In genomic region chr18:79905389-79905911, GRCh38 we compare ENCODE assay signal across 12 cellular contexts. TPM values are rescaled to one million over a fixed set of nuclear protein-coding genes. Genes with fewer than 3 reads are reported as not detected.
DNase-seq lines count a peak whose midpoint lies in the region; ATAC-seq and TF ChIP-seq lines count a peak whose summit lies in the region.
"Had no signal": no experiment of that assay in that cellular context is flagged by ENCODE, and none has a peak within 500 bp of the region (broad histone marks: within the 10 kb centered on the region; RNA-seq: fewer than 3 reads in every experiment).

No MANE protein-coding gene starts in this region.

- dilution Hi-C loops in IMR-90 (cut with HindIII; ENCODE audit: low sequenced_read_pairs, unreplicated experiment), result no loop called here

- TF ChIP-seq CTCF in IMR-90 (conservative IDR thresholded peaks at IDR 0.05; ENCODE audit: low read depth, low read length) (no peak), MCF 10A (IDR thresholded peaks at IDR 0.05; ENCODE audit: unreplicated experiment) (no peak), A673 (conservative IDR thresholded peaks at IDR 0.05; ENCODE audit: low read depth, low read length) (no peak)

- no peak overlapping the region for H2BK5ac ChIP-seq in IMR-90 (ENCODE audit: low read depth, low read length, poor library complexity, severe bottlenecking)

- no peak overlapping the region for H3K56ac ChIP-seq in IMR-90 (ENCODE audit: extremely low read depth, insufficient read depth, low read length)

- no peak overlapping the region for H2BK20ac ChIP-seq in IMR-90 (ENCODE audit: low read depth, low read length)

- H3K4me3 Mint-ChIP-seq in activated naive CD8-positive, alpha-beta T cell treated with anti-CD3 and anti-CD28 coated beads for 36 hours, result no peak overlapping the region
- H3K4me3 Mint-ChIP-seq in MCF 10A (ENCODE audit: unreplicated experiment), result no peak overlapping the region
- H3K4me3 Mint-ChIP-seq: immature natural killer cell, naive B cell had no signal

- intact Hi-C loops in IMR-90 (cut with micrococcal nuclease), result no loop called here
- intact Hi-C loops in right cardiac atrium (cut with DNase I), result no loop called here
- intact Hi-C loops in sciatic nerve (cut with DNase I), result no loop called here
- intact Hi-C loops in MCF 10A (cut with micrococcal nuclease), result no loop called here
- intact Hi-C loops in A673 (cut with micrococcal nuclease; ENCODE audit: unreplicated experiment), result no loop called here

- no peak overlapping the region for H2AK9ac ChIP-seq in IMR-90 (replicated peaks; ENCODE audit: low read depth, low read length, poor library complexity)

- peak; percentile 50 for ATAC-seq in IMR-90 (ENCODE audit: low read depth)
- ATAC-seq in right cardiac atrium, result peak; percentile 56 to 61
- no peak for ATAC-seq in sciatic nerve

- no peak overlapping the region for H3K4ac ChIP-seq in IMR-90 (ENCODE audit: low read depth, low read length)

- BruUV-seq in IMR-90 (replicated peaks; lab: Mats Ljungman, UMichigan) (no TSS peak), MCF 10A (replicated peaks; lab: Mats Ljungman, UMichigan) (no TSS peak), A673 (replicated peaks; lab: Mats Ljungman, UMichigan) (no TSS peak)

- no peak overlapping the region for H2AFZ ChIP-seq in IMR-90 (replicated peaks; ENCODE audit: low read length, poor library complexity)

- no peak overlapping the region for H3K4me3 ChIP-seq in IMR-90 (ENCODE audit: insufficient read depth, low read depth, low read length)
- no peak overlapping the region for H3K4me3 ChIP-seq in right cardiac atrium (ENCODE audit: low read length)
- no peak overlapping the region for H3K4me3 ChIP-seq in A673 (ENCODE audit: low read depth, low read length, poor library complexity, severe bottlenecking)
- H3K4me3 ChIP-seq: right lobe of liver had no signal

- no peak for TF ChIP-seq RAD21 in IMR-90 (IDR thresholded peaks at IDR 0.05; ENCODE audit: low read length)

- no peak overlapping the region for H3K9ac ChIP-seq in IMR-90 (ENCODE audit: low read depth, low read length)

- no peak overlapping the region for H3K14ac ChIP-seq in IMR-90 (replicated peaks; ENCODE audit: low read depth, low read length)

- H3K27me3 ChIP-seq in IMR-90 (ENCODE audit: control insufficient read depth, insufficient read depth, low read length) (no peaks in the 10 kb centered on the region), right cardiac atrium (ENCODE audit: control insufficient read depth, insufficient read depth) (no peaks in the 10 kb centered on the region), A673 (replicated peaks; ENCODE audit: insufficient read depth, low read depth, low read length, poor library complexity) (no peaks in the 10 kb centered on the region)
- H3K27me3 ChIP-seq: right lobe of liver had no signal

- no peak overlapping the region for H2AK5ac ChIP-seq in IMR-90 (ENCODE audit: low read depth, low read length)

- peaks cover 34% of the 10 kb centered on the region for H3K36me3 ChIP-seq in IMR-90 (ENCODE audit: control insufficient read depth, insufficient read depth, low read length)
- H3K36me3 ChIP-seq in A673 (ENCODE audit: insufficient read depth, low read length, poor library complexity, severe bottlenecking), result peaks cover 8% of the 10 kb centered on the region

- H3K27me3 Mint-ChIP-seq in activated naive CD8-positive, alpha-beta T cell treated with anti-CD3 and anti-CD28 coated beads for 36 hours, result no peaks in the 10 kb centered on the region
- H3K27me3 Mint-ChIP-seq in MCF 10A (ENCODE audit: insufficient read depth, unreplicated experiment), result no peaks in the 10 kb centered on the region
- H3K27me3 Mint-ChIP-seq: naive B cell had no signal

- no peak for TF ChIP-seq POLR2A in IMR-90 (IDR thresholded peaks at IDR 0.05; ENCODE audit: low read depth, low read length)

- no peak overlapping the region for H4K8ac ChIP-seq in IMR-90 (ENCODE audit: low read depth in 2 of 2, low read length in 2 of 2)

- peak overlapping the region; percentile 39 for H3K27ac Mint-ChIP-seq in activated naive CD8-positive, alpha-beta T cell treated with anti-CD3 and anti-CD28 coated beads for 36 hours
- no peak overlapping the region for H3K27ac Mint-ChIP-seq in MCF 10A (ENCODE audit: low read depth, unreplicated experiment)

- no peaks in the 10 kb centered on the region for H3K9me3 Mint-ChIP-seq in activated naive CD8-positive, alpha-beta T cell treated with anti-CD3 and anti-CD28 coated beads for 36 hours
- peaks cover 7% of the 10 kb centered on the region for H3K9me3 Mint-ChIP-seq in MCF 10A (ENCODE audit: unreplicated experiment)

- H3K4me2 ChIP-seq in IMR-90 (ENCODE audit: low read depth, low read length), result no peak overlapping the region

- H3K36me3 Mint-ChIP-seq in activated naive CD8-positive, alpha-beta T cell treated with anti-CD3 and anti-CD28 coated beads for 36 hours, result peaks cover 21% of the 10 kb centered on the region
- peaks cover 17% of the 10 kb centered on the region for H3K36me3 Mint-ChIP-seq in MCF 10A (ENCODE audit: insufficient read depth, unreplicated experiment)

- H2BK120ac ChIP-seq in IMR-90 (ENCODE audit: low read depth, low read length), result no peak overlapping the region

- no peaks in the 10 kb centered on the region for H3K9me1 ChIP-seq in IMR-90 (ENCODE audit: insufficient read depth, low read length)

- H3K4me1 ChIP-seq in IMR-90 (ENCODE audit: control insufficient read depth, insufficient read depth, low read length) (peaks cover 4% of the 10 kb centered on the region), right cardiac atrium (ENCODE audit: control insufficient read depth, insufficient read depth, low read length) (no peaks in the 10 kb centered on the region), A673 (ENCODE audit: insufficient read depth, low read length, poor library complexity, severe bottlenecking) (no peaks in the 10 kb centered on the region)
- H3K4me1 ChIP-seq: right lobe of liver had no signal

- H3K4me1 Mint-ChIP-seq in activated naive CD8-positive, alpha-beta T cell treated with anti-CD3 and anti-CD28 coated beads for 36 hours, result peaks cover 12% of the 10 kb centered on the region
- H3K4me1 Mint-ChIP-seq in MCF 10A (ENCODE audit: insufficient read depth, unreplicated experiment), result no peaks in the 10 kb centered on the region

- no peak overlapping the region for H4K91ac ChIP-seq in IMR-90 (ENCODE audit: insufficient read depth, low read depth, low read length)

- no peak overlapping the region for H4K5ac ChIP-seq in IMR-90 (ENCODE audit: low read depth, low read length)

- H3K9me3 ChIP-seq in IMR-90 (ENCODE audit: control insufficient read depth, insufficient read depth, low read length) (peaks cover 5% of the 10 kb centered on the region; the same call in 1 of the 2 replicates), right cardiac atrium (ENCODE audit: control insufficient read depth, low read length) (no peaks in the 10 kb centered on the region), A673 (ENCODE audit: low read depth, low read length, poor library complexity, severe bottlenecking) (peaks cover 6% of the 10 kb centered on the region)
- H3K9me3 ChIP-seq: right lobe of liver had no signal

- CTCF ChIA-PET in IMR-90 (lab: Yijun Ruan, JAX), result no interaction called here
- CTCF ChIA-PET in MCF 10A (lab: Yijun Ruan, JAX), result interaction anchor here (1.1 kb wide), 1 partner anchor 9 kb away, joined by 5 read pairs; no protein-coding TSS in a partner anchor
- CTCF ChIA-PET in A673 (lab: Charles Lee), result no interaction called here

- no peak overlapping the region for H3K18ac ChIP-seq in IMR-90 (ENCODE audit: low read depth, low read length)

- 95% methylated on average over 11 of the region's 21 CpGs; no CpG with 5 or more reads in 1 of the 2 experiments for WGBS in IMR-90 (ENCODE audit: extremely low coverage in 2 of 2, insufficient read length in 1 of 2), 2 experiments
- 83% methylated on average over 21 of the region's 21 CpGs for WGBS in right cardiac atrium

- H3K79me1 ChIP-seq in IMR-90 (ENCODE audit: low read depth in 1 of 2, low read length in 2 of 2), result peaks cover 0 to 7% of the 10 kb centered on the region in 2 experiments; a peak in 2 of 4 replicates

- POLR2A ChIA-PET in IMR-90 (lab: Charles Lee; ENCODE audit: unreplicated experiment), result no interaction called here
- POLR2A ChIA-PET in MCF 10A (lab: Yijun Ruan, JAX), result no interaction called here
- POLR2A ChIA-PET in A673 (lab: Charles Lee; ENCODE audit: low non-redundant PET), result no interaction called here

- in situ Hi-C loops in IMR-90 (cut with MboI; ENCODE audit: low sequenced_read_pairs), result no loop called here

- DNase-seq in IMR-90 (peak; percentile 54), right cardiac atrium (peak in 2 of 3 donors; percentile 59 to 76), sciatic nerve (ENCODE audit: low spot score) (peak; percentile 52), NCI-H2171 (lab: John Stamatoyannopoulos, UW) (no peak), MCF 10A (ENCODE audit: unreplicated experiment) (no peak), A673 (ENCODE audit: low spot score) (no peak)
- no peak for DNase-seq in activated naive CD8-positive, alpha-beta T cell treated with anti-CD3 and anti-CD28 coated beads for 36 hours
- DNase-seq: foreskin melanocyte, GF-D8, immature natural killer cell, naive B cell had no signal

- no peak overlapping the region for H3K23ac ChIP-seq in IMR-90 (ENCODE audit: low read depth, low read length)

- H2BK15ac ChIP-seq in IMR-90 (ENCODE audit: low read depth, low read length), result no peak overlapping the region

- H3K27ac ChIP-seq in IMR-90 (ENCODE audit: insufficient read depth, low read length) (no peak overlapping the region), right cardiac atrium (ENCODE audit: low read length) (no peak overlapping the region), A673 (ENCODE audit: low read depth, low read length, poor library complexity, severe bottlenecking) (no peak overlapping the region)
- H3K27ac ChIP-seq: right lobe of liver had no signal

- H4K20me1 ChIP-seq in IMR-90 (ENCODE audit: insufficient read depth, low read length), result no peaks in the 10 kb centered on the region; the same call in 1 of the 2 replicates

RNA-seq across cellular contexts. Expression of gene SLC66A2, which starts 46.0 kb away (rescaled TPM):
- 16.9 and 17.6 TPM in 2 replicates for total RNA-seq in IMR-90 (2012; rRNA removed)
- polyA plus RNA-seq in IMR-90 (2012; rRNA removed), result 23.5 and 29.6 TPM in 2 replicates
- 25.1 and 42.3 TPM in 2 replicates for polyA plus RNA-seq in IMR-90 (2012; cell fraction: cytosol; rRNA removed)
- polyA plus RNA-seq in IMR-90 (2012; cell fraction: nucleus; rRNA removed; ENCODE audit: low replicate concordance), result 24.9 and 57.8 TPM in 2 replicates
- 10 to 100 TPM; 30.0 to 30.2 TPM for total RNA-seq in activated naive CD8-positive, alpha-beta T cell treated with anti-CD3 and anti-CD28 coated beads for 36 hours
- 10 to 100 TPM; 24.7 to 40.0 (median 29.8) TPM for total RNA-seq in right cardiac atrium
- 27.0 TPM for polyA plus RNA-seq in right cardiac atrium
- 65.2 TPM for total RNA-seq in sciatic nerve
- total RNA-seq in MCF 10A (2022), result 21.7 and 24.5 TPM in 2 replicates
- 28.0 and 34.9 TPM in 2 replicates for total RNA-seq in A673 (2021)

RNA-seq across cellular contexts. Expression of gene HSBP1L1, which starts 59.0 kb away (rescaled TPM):
- total RNA-seq in IMR-90 (2012; rRNA removed), result 7.8 and 8.6 TPM in 2 replicates
- 14.9 and 18.0 TPM in 2 replicates for polyA plus RNA-seq in IMR-90 (2012; rRNA removed)
- polyA plus RNA-seq in IMR-90 (2012; cell fraction: cytosol; rRNA removed), result 18.1 and 26.9 TPM in 2 replicates
- 22.4 and 64.4 TPM in 2 replicates for polyA plus RNA-seq in IMR-90 (2012; cell fraction: nucleus; rRNA removed; ENCODE audit: low replicate concordance)
- total RNA-seq in activated naive CD8-positive, alpha-beta T cell treated with anti-CD3 and anti-CD28 coated beads for 36 hours, result 10 to 100 TPM; 11.2 to 14.5 TPM
- 10 to 100 TPM in 3 of 4 donors, 1 to 10 TPM in 1; 9.9 to 14.6 (median 11.1) TPM for total RNA-seq in right cardiac atrium
- 18.8 TPM for polyA plus RNA-seq in right cardiac atrium
- 16.9 TPM for total RNA-seq in sciatic nerve
- 46.6 and 49.4 TPM in 2 replicates for total RNA-seq in MCF 10A (2022)
- total RNA-seq in A673 (2021), result 1.1 and 1.9 TPM in 2 replicates

Comparison
In these comparisons a context has a peak if more than half of its experiments do, and no peak if none do; other contexts are left out.
1. DNase-seq: peak in IMR-90 (single experiment), right cardiac atrium (2 of 3) and sciatic nerve (single experiment); none in activated naive CD8-positive, alpha-beta T cell treated with anti-CD3 and anti-CD28 coated beads for 36 hours (single experiment), NCI-H2171 (single experiment), MCF 10A (single experiment) and A673 (single experiment).